ENCODE assay signal across 31 cellular contexts in the genomic region with DNA sequence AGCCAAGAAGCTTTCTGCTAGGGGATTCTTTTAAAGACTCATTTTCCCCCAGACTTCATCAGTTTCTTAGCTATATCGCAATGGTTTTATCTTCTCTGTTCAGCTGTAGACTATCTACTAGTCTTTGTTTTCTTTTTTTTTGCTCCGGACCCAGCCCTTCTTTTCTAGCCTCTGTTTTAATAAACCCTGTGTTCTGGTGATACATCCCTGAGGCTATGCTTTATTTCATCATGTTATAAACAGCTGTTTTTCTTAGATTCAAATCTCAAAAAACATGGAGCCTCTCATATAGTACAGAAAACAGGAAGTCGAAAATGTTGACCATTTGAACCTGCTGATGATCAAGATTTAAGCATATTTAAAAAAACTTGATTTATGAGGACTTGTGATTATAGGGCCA. TPM values are rescaled to one million over a fixed set of nuclear protein-coding genes. Genes with fewer than 3 reads are reported as not detected.
A peak's percentile ranks its signal among the peaks of the same experiment; 100 is the strongest.
DNase-seq lines count a peak whose midpoint lies in the region; ATAC-seq and TF ChIP-seq lines count a peak whose summit lies in the region.
"Had no signal": no experiment of that assay in that cellular context is flagged by ENCODE, and none has a peak within 500 bp of the region (broad histone marks: within the 10 kb centered on the region; RNA-seq: fewer than 3 reads in every experiment).

No MANE protein-coding gene starts in this region.

- intact Hi-C loops in activated CD8-positive, alpha-beta T cell treated with anti-CD3 and anti-CD28 coated beads for 36 hours (cut with micrococcal nuclease) = no loop called here

- no peaks in the 10 kb centered on the region for H3K27me3 Mint-ChIP-seq in activated CD8-positive, alpha-beta T cell treated with anti-CD3 and anti-CD28 coated beads, Interleukin-2, amount 10 ng/mL, durations not matched to agents 7 days and 5 days (ENCODE audit: low read depth)
- no peaks in the 10 kb centered on the region for H3K27me3 Mint-ChIP-seq in activated CD8-positive, alpha-beta T cell treated with anti-CD3 and anti-CD28 coated beads for 36 hours
- H3K27me3 Mint-ChIP-seq in T-cell = no peaks in the 10 kb centered on the region
- no peaks in the 10 kb centered on the region for H3K27me3 Mint-ChIP-seq in progenitor cell of endocrine pancreas
- H3K27me3 Mint-ChIP-seq: activated T-helper 17 cell treated with anti-CD3 and anti-CD28 coated beads, Interleukin-2, amount 50 U/mL, for 72 hours; CD4-positive, CD25-positive, alpha-beta regulatory T cell; dendritic cell treated with granulocyte-macrophage colony-stimulating factor and Interleukin-4, amounts not matched to agents 40 ng/mL and 50 ng/mL, for 4 days; memory B cell had no signal

- no peak for DNase-seq in activated CD8-positive, alpha-beta T cell treated with anti-CD3 and anti-CD28 coated beads, Interleukin-2, amount 10 ng/mL, durations not matched to agents 7 days and 5 days
- no peak for DNase-seq in activated CD8-positive, alpha-beta T cell treated with anti-CD3 and anti-CD28 coated beads for 36 hours
- DNase-seq in T-cell (no peak), epidermal melanocyte (ENCODE audit: insufficient read length, low spot score) (peak; percentile 51), GM10248 (ENCODE audit: extremely low spot score) (no peak), progenitor cell of endocrine pancreas (ENCODE audit: low spot score, unreplicated experiment) (no peak)
- DNase-seq: activated naive CD4-positive, alpha-beta T cell treated with anti-CD3 and anti-CD28 coated beads, Interleukin-2, amount 50 U/mL, for 16 hours; endodermal cell; esophagus squamous epithelium; gastrocnemius medialis; left colon; MG63; NCI-H1417 treated with DMSO at 0.1 percent for 48 hours; NCI-H2081 treated with DMSO at 0.1 percent for 48 hours; NCI-H345; NCI-H774; stimulated activated CD4-positive, alpha-beta T cell treated with anti-CD3 and anti-CD28 coated beads, Interleukin-15, amount 100 ng/mL, for 24 hours; stimulated activated naive CD4-positive, alpha-beta T cell treated with Interleukin-2 at 50 U/mL for 16 hours; testis had no signal

- no peak for ATAC-seq in activated CD8-positive, alpha-beta T cell treated with anti-CD3 and anti-CD28 coated beads, Interleukin-2, amount 10 ng/mL, durations not matched to agents 7 days and 5 days
- no peak for ATAC-seq in activated CD8-positive, alpha-beta T cell treated with anti-CD3 and anti-CD28 coated beads for 36 hours
- ATAC-seq in T-cell (replicated peaks in 1 of 4) (no peak), HG03469 (IDR thresholded peaks at IDR 0.05; ENCODE audit: unreplicated experiment) (no peak), GM21528 (IDR thresholded peaks at IDR 0.05; ENCODE audit: low FRiP score, unreplicated experiment) (no peak)
- ATAC-seq: activated T-helper 17 cell treated with anti-CD3 and anti-CD28 coated beads, Interleukin-2, amount 50 U/mL, for 72 hours; gastrocnemius medialis; left colon; sciatic nerve had no signal

- no peak overlapping the region for H3K4me3 Mint-ChIP-seq in activated CD8-positive, alpha-beta T cell treated with anti-CD3 and anti-CD28 coated beads, Interleukin-2, amount 10 ng/mL, durations not matched to agents 7 days and 5 days
- no peak overlapping the region for H3K4me3 Mint-ChIP-seq in activated CD8-positive, alpha-beta T cell treated with anti-CD3 and anti-CD28 coated beads for 36 hours
- no peak overlapping the region for H3K4me3 Mint-ChIP-seq in T-cell
- no peak overlapping the region for H3K4me3 Mint-ChIP-seq in progenitor cell of endocrine pancreas (ENCODE audit: low read depth)
- H3K4me3 Mint-ChIP-seq: activated T-helper 17 cell treated with anti-CD3 and anti-CD28 coated beads, Interleukin-2, amount 50 U/mL, for 72 hours; CD4-positive, CD25-positive, alpha-beta regulatory T cell; dendritic cell treated with granulocyte-macrophage colony-stimulating factor and Interleukin-4, amounts not matched to agents 40 ng/mL and 50 ng/mL, for 4 days; endodermal cell; memory B cell; T-helper 2 cell treated with Interferon-gamma antibody and Interleukin-4, amounts not matched to agents 5 μg/mL and 100 μg/mL, for 36 hours had no signal

- H3K36me3 Mint-ChIP-seq in activated CD8-positive, alpha-beta T cell treated with anti-CD3 and anti-CD28 coated beads, Interleukin-2, amount 10 ng/mL, durations not matched to agents 7 days and 5 days (ENCODE audit: low read depth) = peaks cover 51% of the 10 kb centered on the region
- peaks cover 46% of the 10 kb centered on the region for H3K36me3 Mint-ChIP-seq in activated CD8-positive, alpha-beta T cell treated with anti-CD3 and anti-CD28 coated beads for 36 hours (ENCODE audit: low read depth)
- H3K36me3 Mint-ChIP-seq in T-cell (peaks cover 57% of the 10 kb centered on the region), progenitor cell of endocrine pancreas (ENCODE audit: insufficient read depth) (peaks cover 39% of the 10 kb centered on the region)

- no peaks in the 10 kb centered on the region for H3K9me3 Mint-ChIP-seq in activated CD8-positive, alpha-beta T cell treated with anti-CD3 and anti-CD28 coated beads, Interleukin-2, amount 10 ng/mL, durations not matched to agents 7 days and 5 days (ENCODE audit: insufficient read depth)
- H3K9me3 Mint-ChIP-seq in activated CD8-positive, alpha-beta T cell treated with anti-CD3 and anti-CD28 coated beads for 36 hours = no peaks in the 10 kb centered on the region
- H3K9me3 Mint-ChIP-seq in T-cell = no peaks in the 10 kb centered on the region
- no peaks in the 10 kb centered on the region for H3K9me3 Mint-ChIP-seq in progenitor cell of endocrine pancreas (ENCODE audit: low read depth)
- H3K9me3 Mint-ChIP-seq: activated T-helper 17 cell treated with anti-CD3 and anti-CD28 coated beads, Interleukin-2, amount 50 U/mL, for 72 hours; CD4-positive, CD25-positive, alpha-beta regulatory T cell; dendritic cell treated with granulocyte-macrophage colony-stimulating factor and Interleukin-4, amounts not matched to agents 40 ng/mL and 50 ng/mL, for 4 days; endodermal cell; memory B cell; T-helper 2 cell treated with Interferon-gamma antibody and Interleukin-4, amounts not matched to agents 5 μg/mL and 100 μg/mL, for 36 hours had no signal

- POLR2A ChIA-PET in activated CD8-positive, alpha-beta T cell treated with anti-CD3 and anti-CD28 coated beads, Interleukin-2, amount 10 ng/mL, durations not matched to agents 7 days and 5 days (lab: Charles Lee) = no interaction called here
- POLR2A ChIA-PET in activated CD8-positive, alpha-beta T cell treated with anti-CD3 and anti-CD28 coated beads for 36 hours (lab: Charles Lee) = interaction anchor here (1.9 kb wide), 1 partner anchor 8 kb away, joined by 5 read pairs; no protein-coding TSS in a partner anchor
- POLR2A ChIA-PET in T-cell (lab: Charles Lee) = no interaction called here
- POLR2A ChIA-PET in GM10248 (lab: Yijun Ruan, JAX) = no interaction called here

- peaks cover 4% of the 10 kb centered on the region for H3K4me1 Mint-ChIP-seq in activated CD8-positive, alpha-beta T cell treated with anti-CD3 and anti-CD28 coated beads, Interleukin-2, amount 10 ng/mL, durations not matched to agents 7 days and 5 days (ENCODE audit: low read depth)
- peaks cover 16% of the 10 kb centered on the region for H3K4me1 Mint-ChIP-seq in activated CD8-positive, alpha-beta T cell treated with anti-CD3 and anti-CD28 coated beads for 36 hours (ENCODE audit: low read depth)
- peaks cover 4 to 13% (median 11%) of the 10 kb centered on the region in 3 donors for H3K4me1 Mint-ChIP-seq in T-cell
- H3K4me1 Mint-ChIP-seq in progenitor cell of endocrine pancreas (ENCODE audit: low read depth) = peaks cover 4% of the 10 kb centered on the region

- TF ChIP-seq CTCF in activated CD8-positive, alpha-beta T cell treated with anti-CD3 and anti-CD28 coated beads for 36 hours (IDR thresholded peaks at IDR 0.05) = no peak
- TF ChIP-seq CTCF in GM10248 (IDR thresholded peaks at IDR 0.05; ENCODE audit: control extremely low read depth, extremely low read depth, low read depth, missing control alignments) (no peak), progenitor cell of endocrine pancreas (IDR thresholded peaks at IDR 0.05; ENCODE audit: unreplicated experiment) (no peak)

- peak overlapping the region; percentile 11 for H3K27ac Mint-ChIP-seq in activated CD8-positive, alpha-beta T cell treated with anti-CD3 and anti-CD28 coated beads, Interleukin-2, amount 10 ng/mL, durations not matched to agents 7 days and 5 days
- H3K27ac Mint-ChIP-seq in activated CD8-positive, alpha-beta T cell treated with anti-CD3 and anti-CD28 coated beads for 36 hours = no peak overlapping the region
- H3K27ac Mint-ChIP-seq in T-cell = peak overlapping the region; percentile 2
- no peak overlapping the region for H3K27ac Mint-ChIP-seq in progenitor cell of endocrine pancreas
- H3K27ac Mint-ChIP-seq: activated T-helper 17 cell treated with anti-CD3 and anti-CD28 coated beads, Interleukin-2, amount 50 U/mL, for 72 hours; CD4-positive, CD25-positive, alpha-beta regulatory T cell; dendritic cell treated with granulocyte-macrophage colony-stimulating factor and Interleukin-4, amounts not matched to agents 40 ng/mL and 50 ng/mL, for 4 days; endodermal cell; memory B cell; T-helper 2 cell treated with Interferon-gamma antibody and Interleukin-4, amounts not matched to agents 5 μg/mL and 100 μg/mL, for 36 hours had no signal

- CTCF ChIA-PET in activated CD8-positive, alpha-beta T cell treated with anti-CD3 and anti-CD28 coated beads, Interleukin-2, amount 10 ng/mL, durations not matched to agents 7 days and 5 days (lab: Charles Lee) = no interaction called here
- CTCF ChIA-PET in activated CD8-positive, alpha-beta T cell treated with anti-CD3 and anti-CD28 coated beads for 36 hours (lab: Charles Lee) = interaction anchor here (0.6 to 1.4 kb wide), 5 partner anchors 8 to 96 kb away, joined by 3 to 5 read pairs (median 3); a partner anchor contains a TSS
- CTCF ChIA-PET in T-cell (lab: Charles Lee) = interaction anchor here in 1 of 2 donors (0.7 to 1.2 kb wide), 2 partner anchors 13 to 580 kb away, joined by 3 read pairs; no protein-coding TSS in a partner anchor
- CTCF ChIA-PET in GM10248 (lab: Yijun Ruan, JAX) = interaction anchor here (1.0 to 2.7 kb wide), 4 partner anchors 9 to 82 kb away, joined by 3 to 9 read pairs (median 4); no protein-coding TSS in a partner anchor

RNA-seq across cellular contexts. Expression of a gene that starts 37.8 kb away (rescaled TPM):
- total RNA-seq in activated CD8-positive, alpha-beta T cell treated with anti-CD3 and anti-CD28 coated beads, Interleukin-2, amount 10 ng/mL, durations not matched to agents 7 days and 5 days = not detected
- not detected for total RNA-seq in activated CD8-positive, alpha-beta T cell treated with anti-CD3 and anti-CD28 coated beads for 36 hours
- total RNA-seq in T-cell (under 1 TPM in 2 of 5 donors, not detected in 3; 0.92 to 0.99 TPM), progenitor cell of endocrine pancreas (0.87 TPM in 1 of 2 replicates, not detected in the other)
- total RNA-seq: activated T-helper 17 cell treated with anti-CD3 and anti-CD28 coated beads, Interleukin-2, amount 50 U/mL, for 72 hours; ascending aorta; cardiac septum; CD4-positive, CD25-positive, alpha-beta regulatory T cell; gastrocnemius medialis; hepatocyte; left colon; RPMI7951; sciatic nerve had no signal

RNA-seq across cellular contexts. Expression of a gene that starts 59.4 kb away (rescaled TPM):
- total RNA-seq in activated CD8-positive, alpha-beta T cell treated with anti-CD3 and anti-CD28 coated beads, Interleukin-2, amount 10 ng/mL, durations not matched to agents 7 days and 5 days = 10 to 100 TPM; 36.3 to 43.0 TPM
- total RNA-seq in activated CD8-positive, alpha-beta T cell treated with anti-CD3 and anti-CD28 coated beads for 36 hours = 10 to 100 TPM; 28.4 to 30.4 TPM
- total RNA-seq in T-cell = 10 to 100 TPM; 25.1 to 29.9 (median 25.6) TPM
- total RNA-seq in progenitor cell of endocrine pancreas = 68.3 and 70.4 TPM in 2 replicates

Comparison
In these comparisons a context has a peak if more than half of its experiments do, and no peak if none do; other contexts are left out.
1. H3K27ac Mint-ChIP-seq: peak in activated CD8-positive, alpha-beta T cell treated with anti-CD3 and anti-CD28 coated beads, Interleukin-2, amount 10 ng/mL, durations not matched to agents 7 days and 5 days (single experiment) and T-cell (2 of 2); none in activated CD8-positive, alpha-beta T cell treated with anti-CD3 and anti-CD28 coated beads for 36 hours (single experiment) and progenitor cell of endocrine pancreas (single experiment).